In the genomic region with DNA sequence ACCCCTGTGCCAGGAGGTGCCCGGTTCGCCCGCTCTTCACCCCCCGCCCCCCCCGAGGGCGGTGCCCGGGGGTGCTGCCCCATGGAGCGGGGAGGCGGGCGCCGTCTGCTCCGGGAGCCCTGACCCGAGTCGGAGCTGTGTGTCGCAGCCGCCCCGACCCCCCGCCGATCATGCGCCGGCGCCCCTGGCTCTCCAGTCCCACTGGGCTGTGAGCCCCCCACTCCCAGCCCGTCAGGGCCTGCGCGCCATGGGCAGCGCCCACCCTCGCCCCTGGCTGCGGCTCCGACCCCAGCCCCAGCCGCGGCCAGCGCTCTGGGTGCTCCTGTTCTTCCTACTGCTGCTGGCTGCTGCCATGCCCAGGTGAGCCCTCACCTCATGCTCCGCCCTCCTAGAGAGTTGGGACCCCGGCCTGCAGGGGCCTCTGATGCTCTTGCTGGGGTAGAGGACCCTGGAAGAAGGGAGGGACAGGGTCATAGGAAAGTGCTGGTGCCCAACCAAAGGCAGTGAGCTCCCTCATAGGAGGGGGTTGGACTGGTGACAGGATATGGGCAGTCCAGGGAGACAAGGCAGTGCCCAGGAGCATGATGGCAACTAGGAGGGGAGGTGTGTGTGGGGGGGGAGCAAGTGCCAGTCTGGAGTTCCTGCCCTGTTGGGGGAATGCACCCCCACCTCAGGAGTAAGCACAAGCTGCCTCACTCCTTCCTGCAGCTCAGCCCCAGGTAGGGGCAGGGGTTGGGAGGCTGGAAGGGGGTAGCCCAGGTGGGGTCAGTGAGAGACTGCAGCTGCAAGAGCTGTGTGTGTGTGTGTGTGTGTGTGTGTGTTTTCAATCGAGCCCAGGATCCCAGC, we compare ENCODE assay signal across 9 cellular contexts. TPM values are rescaled to one million over a fixed set of nuclear protein-coding genes. Genes with fewer than 3 reads are reported as not detected.
DNase-seq lines count a peak whose midpoint lies in the region; ATAC-seq lines count a peak whose summit lies in the region.
"Had no signal": no experiment of that assay in that cellular context is flagged by ENCODE, and none has a peak within 500 bp of the region (broad histone marks: within the 10 kb centered on the region; RNA-seq: fewer than 3 reads in every experiment).

TSS of gene WNT10A (plus strand) at position 104 of the 846 bp plus-strand sequence. CDS start at position 248, 144 bp downstream.

- peak within 1 kb of the TSS; percentile 10 for H3K27ac ChIP-seq in duodenal mucosa (ENCODE audit: low read depth, low read length)

- H3K4me1 Mint-ChIP-seq in activated CD4-positive, alpha-beta T cell treated with anti-CD3 and anti-CD28 coated beads, Interleukin-2, amount 10 ng/mL, durations not matched to agents 7 days and 5 days, result peaks cover 16% of the 10 kb centered on the region
- H3K4me1 Mint-ChIP-seq in stimulated activated naive B cell treated with anti-CD40 and anti-IgM and Interleukin-4, amounts not matched to agents 10 μg/mL and 1 μg/mL and 100 μg/mL, for 72 hours, result peaks cover 54 to 83% of the 10 kb centered on the region in 2 donors

- POLR2A ChIA-PET in activated CD4-positive, alpha-beta T cell treated with anti-CD3 and anti-CD28 coated beads, Interleukin-2, amount 10 ng/mL, durations not matched to agents 7 days and 5 days (lab: Charles Lee), result no interaction called here

- no peak within 1 kb of the TSS for H3K9ac ChIP-seq in duodenal mucosa (ENCODE audit: low read depth in 1 of 2, low read length in 2 of 2)

- H3K9me3 Mint-ChIP-seq in activated CD4-positive, alpha-beta T cell treated with anti-CD3 and anti-CD28 coated beads, Interleukin-2, amount 10 ng/mL, durations not matched to agents 7 days and 5 days, result no peaks in the 10 kb centered on the region
- H3K9me3 Mint-ChIP-seq in stimulated activated naive B cell treated with anti-CD40 and anti-IgM and Interleukin-4, amounts not matched to agents 10 μg/mL and 1 μg/mL and 100 μg/mL, for 72 hours, result no peaks in the 10 kb centered on the region

- peak within 1 kb of the TSS; percentile 57 for H3K4me3 Mint-ChIP-seq in activated CD4-positive, alpha-beta T cell treated with anti-CD3 and anti-CD28 coated beads, Interleukin-2, amount 10 ng/mL, durations not matched to agents 7 days and 5 days
- H3K4me3 Mint-ChIP-seq in stimulated activated naive B cell treated with anti-CD40 and anti-IgM and Interleukin-4, amounts not matched to agents 10 μg/mL and 1 μg/mL and 100 μg/mL, for 72 hours, result peak within 1 kb of the TSS; percentile 83 to 92

- H3K4me1 ChIP-seq in duodenal mucosa (ENCODE audit: control insufficient read depth in 1 of 2, insufficient read depth in 2 of 2, low read length in 2 of 2), result peaks cover 5 to 26% of the 10 kb centered on the region in 2 donors

- no peaks in the 10 kb centered on the region for H3K36me3 Mint-ChIP-seq in activated CD4-positive, alpha-beta T cell treated with anti-CD3 and anti-CD28 coated beads, Interleukin-2, amount 10 ng/mL, durations not matched to agents 7 days and 5 days (ENCODE audit: low read depth)
- peaks cover 0 to 1% of the 10 kb centered on the region in 2 donors for H3K36me3 Mint-ChIP-seq in stimulated activated naive B cell treated with anti-CD40 and anti-IgM and Interleukin-4, amounts not matched to agents 10 μg/mL and 1 μg/mL and 100 μg/mL, for 72 hours

- DNase-seq in activated CD4-positive, alpha-beta T cell treated with anti-CD3 and anti-CD28 coated beads, Interleukin-2, amount 10 ng/mL, durations not matched to agents 7 days and 5 days, result no peak
- no peak for DNase-seq in activated CD4-positive, alpha-beta T cell treated with anti-CD3 and anti-CD28 coated beads, Interleukin-2, amount 50 U/mL, for 1 hour
- no peak for DNase-seq in stimulated activated naive B cell treated with anti-CD40 and anti-IgM and Interleukin-4, amounts not matched to agents 10 μg/mL and 1 μg/mL and 100 μg/mL, for 72 hours
- DNase-seq in GOT3 (lab: John Stamatoyannopoulos, UW) (no peak), SW480 (ENCODE audit: low spot score) (no peak), NCI-H1694 treated with DMSO at 0.1 percent for 48 hours (lab: John Stamatoyannopoulos, UW) (no peak)
- DNase-seq: SIG-M5 had no signal

- no peaks in the 10 kb centered on the region for H3K9me3 ChIP-seq in duodenal mucosa (ENCODE audit: control insufficient read depth in 1 of 2, low read length in 2 of 2)

- ATAC-seq in HG03439 (IDR thresholded peaks at IDR 0.05; ENCODE audit: unreplicated experiment), result peak; percentile 9
- ATAC-seq in stimulated activated naive B cell treated with anti-CD40 and anti-IgM and Interleukin-4, amounts not matched to agents 10 μg/mL and 1 μg/mL and 100 μg/mL, for 72 hours (replicated peaks), result peak; percentile 5 to 8

- H3K4me3 ChIP-seq in duodenal mucosa (ENCODE audit: low read depth in 1 of 2, low read length in 2 of 2), result peak within 1 kb of the TSS; percentile 30 to 55

- H3K27me3 Mint-ChIP-seq in activated CD4-positive, alpha-beta T cell treated with anti-CD3 and anti-CD28 coated beads, Interleukin-2, amount 10 ng/mL, durations not matched to agents 7 days and 5 days, result peaks cover 74% of the 10 kb centered on the region
- peaks cover 0 to 11% of the 10 kb centered on the region in 2 donors for H3K27me3 Mint-ChIP-seq in stimulated activated naive B cell treated with anti-CD40 and anti-IgM and Interleukin-4, amounts not matched to agents 10 μg/mL and 1 μg/mL and 100 μg/mL, for 72 hours

- H3K27ac Mint-ChIP-seq in activated CD4-positive, alpha-beta T cell treated with anti-CD3 and anti-CD28 coated beads, Interleukin-2, amount 10 ng/mL, durations not matched to agents 7 days and 5 days, result no peak within 1 kb of the TSS
- H3K27ac Mint-ChIP-seq in stimulated activated naive B cell treated with anti-CD40 and anti-IgM and Interleukin-4, amounts not matched to agents 10 μg/mL and 1 μg/mL and 100 μg/mL, for 72 hours, result peak within 1 kb of the TSS; percentile 91

- H3K27me3 ChIP-seq in duodenal mucosa (ENCODE audit: control insufficient read depth in 1 of 2, insufficient read depth in 2 of 2, low read length in 2 of 2), result peaks cover 68 to 70% of the 10 kb centered on the region in 2 donors

- CTCF ChIA-PET in activated CD4-positive, alpha-beta T cell treated with anti-CD3 and anti-CD28 coated beads, Interleukin-2, amount 10 ng/mL, durations not matched to agents 7 days and 5 days (lab: Charles Lee), result interaction anchor here (0.6 to 27.4 kb wide), 6 partner anchors 12 to 171 kb away, joined by 3 to 669 read pairs (median 3); partner anchors contain the start of gene TTLL4

- H3K36me3 ChIP-seq in duodenal mucosa (ENCODE audit: control insufficient read depth in 1 of 2, insufficient read depth in 2 of 2, low read length in 2 of 2), result no peaks in the 10 kb centered on the region

RNA-seq across cellular contexts. Expression of gene WNT10A, which starts in this region (rescaled TPM):
- total RNA-seq in activated CD4-positive, alpha-beta T cell treated with anti-CD3 and anti-CD28 coated beads, Interleukin-2, amount 10 ng/mL, durations not matched to agents 7 days and 5 days, result under 1 TPM; 0.10 TPM
